ENCODE assay signal across 17 cellular contexts in the genomic region with DNA sequence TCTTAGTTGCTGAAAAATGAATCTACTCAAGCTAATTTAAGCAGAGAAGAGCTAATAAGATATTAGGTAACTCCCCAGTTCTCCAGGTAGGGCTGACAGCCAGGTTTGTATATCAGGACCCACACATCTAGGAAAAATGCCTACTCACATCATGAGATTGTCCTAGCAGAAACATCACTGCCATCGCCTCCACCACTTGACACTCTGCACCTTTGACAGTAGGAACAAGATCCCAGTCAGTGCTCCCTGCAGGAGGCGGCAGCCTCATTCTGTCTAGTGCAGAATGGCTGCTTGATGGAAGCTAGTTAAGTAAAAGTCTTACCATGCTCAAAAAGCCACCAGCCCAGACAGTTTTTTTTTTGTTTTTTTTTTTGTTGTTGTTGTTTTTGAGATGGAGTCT.
"Had no signal": no experiment of that assay in that cellular context is flagged by ENCODE, and none has a peak within 500 bp of the region (broad histone marks: within the 10 kb centered on the region; RNA-seq: fewer than 3 reads in every experiment).

No MANE protein-coding gene starts in this region.

- DNase-seq: dermis blood vessel endothelial cell; dorsolateral prefrontal cortex; effector CD4-positive, alpha-beta T cell; effector memory CD4-positive, alpha-beta T cell; foreskin keratinocyte; heart right ventricle; hippocampal formation; left cardiac atrium; left lung; left ventricle myocardium superior; lower lobe of right lung; mesenchymal stem cell; mucosa of descending colon; naive B cell had no signal

- H3K27me3 ChIP-seq: esophagus muscularis mucosa, foreskin keratinocyte, gastroesophageal sphincter, left lung had no signal

- ATAC-seq: foreskin keratinocyte, gastroesophageal sphincter, heart right ventricle, left cardiac atrium, left lung, left ventricle myocardium superior, lower lobe of right lung, mucosa of descending colon had no signal

- H3K36me3 ChIP-seq: esophagus muscularis mucosa, gastroesophageal sphincter, heart right ventricle, left lung, lower lobe of right lung had no signal

- H3K27ac ChIP-seq: coronary artery, dorsolateral prefrontal cortex, esophagus muscularis mucosa, foreskin keratinocyte, gastroesophageal sphincter, heart right ventricle, left lung, lower lobe of right lung had no signal

- H3K4me3 ChIP-seq: coronary artery, dorsolateral prefrontal cortex, esophagus muscularis mucosa, gastroesophageal sphincter, heart right ventricle, left lung, lower lobe of right lung, mucosa of descending colon had no signal

- H3K4me1 ChIP-seq: esophagus muscularis mucosa, gastroesophageal sphincter, heart right ventricle, left lung, lower lobe of right lung had no signal

- H3K9me3 ChIP-seq: esophagus muscularis mucosa, gastroesophageal sphincter, heart right ventricle, left lung, lower lobe of right lung, mucosa of descending colon had no signal
